14 cellular contexts compared by ENCODE assay signal in genomic region chr16:11264155-11264832, GRCh38. TPM values are rescaled to one million over a fixed set of nuclear protein-coding genes. Genes with fewer than 3 reads are reported as not detected.
A peak's percentile ranks its signal among the peaks of the same experiment; 100 is the strongest.
DNase-seq lines count a peak whose midpoint lies in the region; ATAC-seq and TF ChIP-seq lines count a peak whose summit lies in the region.
"Had no signal": no experiment of that assay in that cellular context is flagged by ENCODE, and none has a peak within 500 bp of the region (broad histone marks: within the 10 kb centered on the region; RNA-seq: fewer than 3 reads in every experiment).

No MANE protein-coding gene starts in this region.

- no peaks in the 10 kb centered on the region for H3K9me3 ChIP-seq in mucosa of rectum (ENCODE audit: control insufficient read depth in 2 of 2, low read length in 2 of 2)
- H3K9me3 ChIP-seq: thoracic aorta had no signal

- intact Hi-C loops in activated B cell treated with CpG ODN at 0.5 μM for 24 hours (cut with micrococcal nuclease) = no loop called here

- peaks cover 25 to 31% of the 10 kb centered on the region in 2 donors for H3K4me1 ChIP-seq in mucosa of rectum (ENCODE audit: control insufficient read depth in 2 of 2, insufficient read depth in 2 of 2, low read length in 2 of 2)

- CTCF ChIA-PET in activated CD4-positive, alpha-beta T cell treated with anti-CD3 and anti-CD28 coated beads, Interleukin-2, amount 10 ng/mL, durations not matched to agents 7 days and 5 days (lab: Charles Lee) = interaction anchor here (1.0 to 1.3 kb wide), 4 partner anchors 8 to 108 kb away, joined by 3 to 5 read pairs (median 4); partner anchors contain the start of genes PRM3 and SOCS1
- CTCF ChIA-PET in activated B cell treated with CpG ODN at 0.5 μM for 24 hours (lab: Charles Lee) = no interaction called here

- H3K9ac ChIP-seq in mucosa of rectum (ENCODE audit: low read depth in 1 of 2, low read length in 2 of 2) = no peak overlapping the region

- H3K27me3 ChIP-seq in HL-60 (ENCODE audit: insufficient read depth, poor library complexity, severe bottlenecking) (no peaks in the 10 kb centered on the region), mucosa of rectum (ENCODE audit: control insufficient read depth in 2 of 2, insufficient read depth in 2 of 2, low read length in 2 of 2) (no peaks in the 10 kb centered on the region)

- no peaks in the 10 kb centered on the region for H3K36me3 ChIP-seq in mucosa of rectum (ENCODE audit: control insufficient read depth in 2 of 2, insufficient read depth in 2 of 2, low read length in 2 of 2)
- H3K36me3 ChIP-seq: thoracic aorta had no signal

- H3K36me3 Mint-ChIP-seq in activated CD4-positive, alpha-beta T cell treated with anti-CD3 and anti-CD28 coated beads, Interleukin-2, amount 10 ng/mL, durations not matched to agents 7 days and 5 days (ENCODE audit: low read depth) = no peaks in the 10 kb centered on the region
- no peaks in the 10 kb centered on the region for H3K36me3 Mint-ChIP-seq in activated B cell treated with CpG ODN at 0.5 μM for 24 hours (ENCODE audit: low read depth)

- no peaks in the 10 kb centered on the region for H3K27me3 Mint-ChIP-seq in activated CD4-positive, alpha-beta T cell treated with anti-CD3 and anti-CD28 coated beads, Interleukin-2, amount 10 ng/mL, durations not matched to agents 7 days and 5 days
- no peaks in the 10 kb centered on the region for H3K27me3 Mint-ChIP-seq in activated B cell treated with CpG ODN at 0.5 μM for 24 hours

- peak overlapping the region; percentile 91 for H3K27ac Mint-ChIP-seq in activated CD4-positive, alpha-beta T cell treated with anti-CD3 and anti-CD28 coated beads, Interleukin-2, amount 10 ng/mL, durations not matched to agents 7 days and 5 days
- H3K27ac Mint-ChIP-seq in activated B cell treated with CpG ODN at 0.5 μM for 24 hours = peak overlapping the region; percentile 6

- no peaks in the 10 kb centered on the region for H3K9me3 Mint-ChIP-seq in activated CD4-positive, alpha-beta T cell treated with anti-CD3 and anti-CD28 coated beads, Interleukin-2, amount 10 ng/mL, durations not matched to agents 7 days and 5 days
- H3K9me3 Mint-ChIP-seq in activated B cell treated with CpG ODN at 0.5 μM for 24 hours = no peaks in the 10 kb centered on the region

- TF ChIP-seq CTCF in HL-60 (IDR thresholded peaks at IDR 0.05; ENCODE audit: insufficient read depth, low read length) = no peak
- no peak for TF ChIP-seq CTCF in activated B cell treated with CpG ODN at 0.5 μM for 24 hours (IDR thresholded peaks at IDR 0.05)
- TF ChIP-seq CTCF in omental fat pad (IDR thresholded peaks at IDR 0.05) = no peak

- no peak overlapping the region for H3K27ac ChIP-seq in HL-60 (replicated peaks)
- H3K27ac ChIP-seq in mucosa of rectum (ENCODE audit: low read depth in 2 of 2, low read length in 2 of 2) = peak overlapping the region; percentile 28 to 56
- H3K27ac ChIP-seq: SK-N-MC, thoracic aorta had no signal

- POLR2A ChIA-PET in activated CD4-positive, alpha-beta T cell treated with anti-CD3 and anti-CD28 coated beads, Interleukin-2, amount 10 ng/mL, durations not matched to agents 7 days and 5 days (lab: Charles Lee) = no interaction called here
- POLR2A ChIA-PET in activated B cell treated with CpG ODN at 0.5 μM for 24 hours (lab: Charles Lee) = interaction anchor here (0.9 to 3.7 kb wide), 5 partner anchors 8 to 108 kb away, joined by 3 to 13 read pairs (median 3); partner anchors contain the start of gene SOCS1

- H3K4me3 Mint-ChIP-seq in activated CD4-positive, alpha-beta T cell treated with anti-CD3 and anti-CD28 coated beads, Interleukin-2, amount 10 ng/mL, durations not matched to agents 7 days and 5 days = peak overlapping the region; percentile 47
- H3K4me3 Mint-ChIP-seq in activated B cell treated with CpG ODN at 0.5 μM for 24 hours = no peak overlapping the region

- DNase-seq in activated CD4-positive, alpha-beta T cell treated with anti-CD3 and anti-CD28 coated beads, Interleukin-2, amount 10 ng/mL, durations not matched to agents 7 days and 5 days = no peak
- no peak for DNase-seq in activated CD4-positive, alpha-beta T cell treated with anti-CD3 and anti-CD28 coated beads for 48 hours
- DNase-seq in HL-60 (ENCODE audit: low read depth in 1 of 2, low spot score in 1 of 2) (peak; percentile 34 to 59), activated B cell treated with CpG ODN at 0.5 μM for 24 hours (no peak), NCI-H2029 (lab: John Stamatoyannopoulos, UW) (no peak), omental fat pad (ENCODE audit: low spot score) (no peak)
- DNase-seq: ACHN, DMS 273 treated with DMSO at 0.1 percent for 48 hours, NCI-H2107 had no signal

- H3K4me1 Mint-ChIP-seq in activated CD4-positive, alpha-beta T cell treated with anti-CD3 and anti-CD28 coated beads, Interleukin-2, amount 10 ng/mL, durations not matched to agents 7 days and 5 days = peaks cover 50% of the 10 kb centered on the region
- peaks cover 16% of the 10 kb centered on the region for H3K4me1 Mint-ChIP-seq in activated B cell treated with CpG ODN at 0.5 μM for 24 hours

- ATAC-seq in activated B cell treated with CpG ODN at 0.5 μM for 24 hours (ENCODE audit: low read depth) (peak; percentile 50), GM21447 (IDR thresholded peaks at IDR 0.05; ENCODE audit: unreplicated experiment) (no peak), omental fat pad (ENCODE audit: low FRiP score) (no peak)

- H3K4me3 ChIP-seq in HL-60 (replicated peaks; ENCODE audit: insufficient read depth, low read length) (no peak overlapping the region), mucosa of rectum (ENCODE audit: low read length in 2 of 2) (peak overlapping the region in 1 of 2 donors; percentile 23)
- H3K4me3 ChIP-seq: SK-N-MC, thoracic aorta had no signal

RNA-seq across cellular contexts. Expression of gene TNP2, which starts 4.8 kb away (rescaled TPM):
- total RNA-seq in activated CD4-positive, alpha-beta T cell treated with anti-CD3 and anti-CD28 coated beads, Interleukin-2, amount 10 ng/mL, durations not matched to agents 7 days and 5 days = not detected
- not detected in 2 replicates for total RNA-seq in activated B cell treated with CpG ODN at 0.5 μM for 24 hours
- not detected for total RNA-seq in omental fat pad
- total RNA-seq: mononuclear cell, thoracic aorta had no signal

RNA-seq across cellular contexts. Expression of gene SOCS1, which starts 8.3 kb away (rescaled TPM):
- total RNA-seq in activated CD4-positive, alpha-beta T cell treated with anti-CD3 and anti-CD28 coated beads, Interleukin-2, amount 10 ng/mL, durations not matched to agents 7 days and 5 days = 100 to 1,000 TPM; 127 to 133 TPM
- 68.6 and 76.2 TPM in 2 replicates for total RNA-seq in activated B cell treated with CpG ODN at 0.5 μM for 24 hours
- total RNA-seq in omental fat pad = 10 to 100 TPM in 2 of 4 donors, 1 to 10 TPM in 2; 6.5 to 26.8 (median 18.0) TPM

RNA-seq across cellular contexts. Expression of gene PRM3, which starts 9.1 kb away (rescaled TPM):
- total RNA-seq in activated CD4-positive, alpha-beta T cell treated with anti-CD3 and anti-CD28 coated beads, Interleukin-2, amount 10 ng/mL, durations not matched to agents 7 days and 5 days = not detected
- total RNA-seq in activated B cell treated with CpG ODN at 0.5 μM for 24 hours = not detected in 2 replicates
- not detected for total RNA-seq in omental fat pad
- total RNA-seq: mononuclear cell, thoracic aorta had no signal

RNA-seq across cellular contexts. Expression of gene PRM2, which starts 12.0 kb away (rescaled TPM):
- not detected for total RNA-seq in activated CD4-positive, alpha-beta T cell treated with anti-CD3 and anti-CD28 coated beads, Interleukin-2, amount 10 ng/mL, durations not matched to agents 7 days and 5 days
- not detected in 2 replicates for total RNA-seq in activated B cell treated with CpG ODN at 0.5 μM for 24 hours
- total RNA-seq in omental fat pad = not detected
- total RNA-seq: mononuclear cell, thoracic aorta had no signal

RNA-seq across cellular contexts. Expression of gene PRM1, which starts 16.8 kb away (rescaled TPM):
- not detected for total RNA-seq in activated CD4-positive, alpha-beta T cell treated with anti-CD3 and anti-CD28 coated beads, Interleukin-2, amount 10 ng/mL, durations not matched to agents 7 days and 5 days
- total RNA-seq in activated B cell treated with CpG ODN at 0.5 μM for 24 hours = not detected in 2 replicates
- total RNA-seq in omental fat pad = not detected
- total RNA-seq: mononuclear cell, thoracic aorta had no signal

Comparison
In these comparisons a context has a peak if more than half of its experiments do, and no peak if none do; other contexts are left out.
1. DNase-seq: peak in HL-60 (2 of 2); none in activated CD4-positive, alpha-beta T cell treated with anti-CD3 and anti-CD28 coated beads, Interleukin-2, amount 10 ng/mL, durations not matched to agents 7 days and 5 days (single experiment), activated CD4-positive, alpha-beta T cell treated with anti-CD3 and anti-CD28 coated beads for 48 hours (single experiment), activated B cell treated with CpG ODN at 0.5 μM for 24 hours (single experiment), NCI-H2029 (single experiment) and omental fat pad (single experiment).